ENCODE assay signal across 13 cellular contexts in the genomic region with DNA sequence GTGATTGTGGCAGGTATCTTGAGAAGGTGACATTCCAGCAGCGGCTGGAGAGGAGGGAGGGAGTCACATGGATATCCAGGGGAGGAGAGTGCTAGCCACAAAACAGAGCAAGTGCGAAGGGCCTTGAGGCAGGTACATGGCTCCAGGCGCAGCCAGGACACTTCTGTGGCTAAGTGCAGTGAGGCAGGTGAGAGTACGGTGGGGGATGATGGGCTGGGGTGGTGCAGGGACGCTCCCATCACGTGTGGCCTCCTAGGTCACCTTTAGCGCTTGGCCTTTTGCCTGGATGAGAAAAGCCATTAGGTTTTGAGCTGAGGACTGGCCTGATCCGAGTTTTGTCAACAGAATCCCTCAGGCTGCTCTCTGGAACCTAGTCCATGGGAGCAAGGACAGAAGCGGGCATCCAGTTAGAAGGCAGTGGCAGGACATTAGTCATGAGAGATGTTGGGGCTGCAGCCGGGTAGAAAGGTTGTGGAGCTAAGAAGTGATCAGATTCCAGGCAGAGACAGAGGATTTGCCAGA. TPM values are rescaled to one million over a fixed set of nuclear protein-coding genes. Genes with fewer than 3 reads are reported as not detected.
DNase-seq lines count a peak whose midpoint lies in the region; TF ChIP-seq lines count a peak whose summit lies in the region.
"Had no signal": no experiment of that assay in that cellular context is flagged by ENCODE, and none has a peak within 500 bp of the region (broad histone marks: within the 10 kb centered on the region; RNA-seq: fewer than 3 reads in every experiment).

No MANE protein-coding gene starts in this region.

- no peak overlapping the region for H3K4me3 ChIP-seq in adrenal gland

- no peaks in the 10 kb centered on the region for H3K36me3 ChIP-seq in adrenal gland (replicated peaks in 1 of 2)

- CTCF ChIA-PET in activated naive CD4-positive, alpha-beta T cell treated with anti-CD3 and anti-CD28 coated beads for 36 hours (lab: Charles Lee) = interaction anchor here (1.0 to 3.1 kb wide), 3 partner anchors 16 to 51 kb away, joined by 3 to 17 read pairs (median 12); no protein-coding TSS in a partner anchor
- CTCF ChIA-PET in activated CD4-positive, alpha-beta memory T cell treated with anti-CD3 and anti-CD28 coated beads for 36 hours (lab: Charles Lee) = interaction anchor here (0.7 to 1.2 kb wide), 3 partner anchors 9 to 19 kb away, joined by 3 read pairs; no protein-coding TSS in a partner anchor

- H3K9me3 Mint-ChIP-seq in activated naive CD4-positive, alpha-beta T cell treated with anti-CD3 and anti-CD28 coated beads for 36 hours = no peaks in the 10 kb centered on the region
- H3K9me3 Mint-ChIP-seq in progenitor cell of endocrine pancreas (ENCODE audit: low read depth) = no peaks in the 10 kb centered on the region
- H3K9me3 Mint-ChIP-seq in activated CD4-positive, alpha-beta memory T cell treated with anti-CD3 and anti-CD28 coated beads for 36 hours = no peaks in the 10 kb centered on the region

- TF ChIP-seq CTCF in adrenal gland (IDR thresholded peaks at IDR 0.05) = no peak
- no peak for TF ChIP-seq CTCF in progenitor cell of endocrine pancreas (IDR thresholded peaks at IDR 0.05; ENCODE audit: unreplicated experiment)
- TF ChIP-seq CTCF in GM20000 (IDR thresholded peaks at IDR 0.05; ENCODE audit: extremely low read depth, missing control alignments) = no peak

- POLR2A ChIA-PET in activated CD4-positive, alpha-beta memory T cell treated with anti-CD3 and anti-CD28 coated beads for 36 hours (lab: Charles Lee) = no interaction called here

- H3K27ac ChIP-seq in adrenal gland = peak overlapping the region in 1 of 5 donors; percentile 19
- H3K27ac ChIP-seq: 22Rv1 had no signal

- H3K27me3 ChIP-seq in adrenal gland = no peaks in the 10 kb centered on the region

- WGBS in adrenal gland, 4 donors = 60 to 69% (median 66%) methylated on average over 8 to 10 of the region's 10 CpGs

- H3K4me1 Mint-ChIP-seq in activated naive CD4-positive, alpha-beta T cell treated with anti-CD3 and anti-CD28 coated beads for 36 hours (ENCODE audit: low read depth) = peaks cover 31% of the 10 kb centered on the region
- peaks cover 7% of the 10 kb centered on the region for H3K4me1 Mint-ChIP-seq in progenitor cell of endocrine pancreas (ENCODE audit: low read depth)
- H3K4me1 Mint-ChIP-seq in activated CD4-positive, alpha-beta memory T cell treated with anti-CD3 and anti-CD28 coated beads for 36 hours (ENCODE audit: low read depth) = peaks cover 26% of the 10 kb centered on the region

- peak overlapping the region; percentile 6 for H3K27ac Mint-ChIP-seq in activated naive CD4-positive, alpha-beta T cell treated with anti-CD3 and anti-CD28 coated beads for 36 hours
- peak overlapping the region; percentile 9 for H3K27ac Mint-ChIP-seq in progenitor cell of endocrine pancreas
- H3K27ac Mint-ChIP-seq in activated CD4-positive, alpha-beta memory T cell treated with anti-CD3 and anti-CD28 coated beads for 36 hours = no peak overlapping the region

- no peaks in the 10 kb centered on the region for H3K27me3 Mint-ChIP-seq in activated naive CD4-positive, alpha-beta T cell treated with anti-CD3 and anti-CD28 coated beads for 36 hours (ENCODE audit: low read depth)
- H3K27me3 Mint-ChIP-seq in progenitor cell of endocrine pancreas = no peaks in the 10 kb centered on the region
- no peaks in the 10 kb centered on the region for H3K27me3 Mint-ChIP-seq in activated CD4-positive, alpha-beta memory T cell treated with anti-CD3 and anti-CD28 coated beads for 36 hours

- H3K36me3 Mint-ChIP-seq in activated naive CD4-positive, alpha-beta T cell treated with anti-CD3 and anti-CD28 coated beads for 36 hours (ENCODE audit: low read depth) = peaks cover 4% of the 10 kb centered on the region
- peaks cover 10% of the 10 kb centered on the region for H3K36me3 Mint-ChIP-seq in progenitor cell of endocrine pancreas (ENCODE audit: insufficient read depth)
- H3K36me3 Mint-ChIP-seq in activated CD4-positive, alpha-beta memory T cell treated with anti-CD3 and anti-CD28 coated beads for 36 hours = no peaks in the 10 kb centered on the region

- intact Hi-C loops in activated naive CD4-positive, alpha-beta T cell treated with anti-CD3 and anti-CD28 coated beads for 36 hours (cut with micrococcal nuclease) = loop anchor here (5.0 kb wide), 1 partner anchor 100 kb away; no protein-coding TSS in a partner anchor
- intact Hi-C loops in adrenal gland (cut with DNase I) = no loop called here
- intact Hi-C loops in activated CD4-positive, alpha-beta memory T cell treated with anti-CD3 and anti-CD28 coated beads for 36 hours (cut with micrococcal nuclease) = no loop called here

- H3K4me3 Mint-ChIP-seq in activated naive CD4-positive, alpha-beta T cell treated with anti-CD3 and anti-CD28 coated beads for 36 hours = no peak overlapping the region
- H3K4me3 Mint-ChIP-seq in progenitor cell of endocrine pancreas (ENCODE audit: low read depth) = no peak overlapping the region
- H3K4me3 Mint-ChIP-seq in activated CD4-positive, alpha-beta memory T cell treated with anti-CD3 and anti-CD28 coated beads for 36 hours = no peak overlapping the region

- no peak for DNase-seq in activated naive CD4-positive, alpha-beta T cell treated with anti-CD3 and anti-CD28 coated beads for 36 hours
- no peak for DNase-seq in activated naive CD4-positive, alpha-beta T cell treated with anti-CD3 and anti-CD28 coated beads, Interleukin-2, amount 50 U/mL, for 16 hours
- peak in 4 of 7 donors; percentile 36 to 57 (median 44) for DNase-seq in adrenal gland
- DNase-seq in left kidney (ENCODE audit: low read depth, low spot score) = peak; percentile 26
- no peak for DNase-seq in progenitor cell of endocrine pancreas (ENCODE audit: low spot score, unreplicated experiment)
- no peak for DNase-seq in activated CD4-positive, alpha-beta memory T cell treated with anti-CD3 and anti-CD28 coated beads for 36 hours
- no peak for DNase-seq in GM20000 (ENCODE audit: low spot score)
- DNase-seq in foreskin melanocyte = no peak
- DNase-seq: C1 segment of cervical spinal cord, EL, NCI-H1436 treated with DMSO at 0.1 percent for 48 hours, NCI-H2081 had no signal

- peaks cover 0 to 4% of the 10 kb centered on the region in 2 donors for H3K4me1 ChIP-seq in adrenal gland (replicated peaks in 1 of 2)

- TF ChIP-seq POLR2A in adrenal gland (IDR thresholded peaks at IDR 0.05) = no peak

- H3K9me3 ChIP-seq in adrenal gland (replicated peaks in 1 of 3) = no peaks in the 10 kb centered on the region

RNA-seq across cellular contexts. Expression of a gene that starts 31.6 kb away (rescaled TPM):
- total RNA-seq in activated naive CD4-positive, alpha-beta T cell treated with anti-CD3 and anti-CD28 coated beads for 36 hours = 10 to 100 TPM; 33.4 to 38.4 TPM
- total RNA-seq in adrenal gland (10 to 100 TPM; 11.4 to 25.9 (median 23.2) TPM), progenitor cell of endocrine pancreas (46.8 and 47.8 TPM in 2 replicates)
- 10 to 100 TPM; 18.5 to 25.0 (median 20.9) TPM for polyA plus RNA-seq in adrenal gland
- total RNA-seq in activated CD4-positive, alpha-beta memory T cell treated with anti-CD3 and anti-CD28 coated beads for 36 hours = 10 to 100 TPM; 31.1 to 32.8 TPM

Comparison
In these comparisons a context has a peak if more than half of its experiments do, and no peak if none do; other contexts are left out.
1. DNase-seq: peak in adrenal gland (4 of 7) and left kidney (single experiment); none in activated naive CD4-positive, alpha-beta T cell treated with anti-CD3 and anti-CD28 coated beads for 36 hours (single experiment), activated naive CD4-positive, alpha-beta T cell treated with anti-CD3 and anti-CD28 coated beads, Interleukin-2, amount 50 U/mL, for 16 hours (single experiment), progenitor cell of endocrine pancreas (single experiment), activated CD4-positive, alpha-beta memory T cell treated with anti-CD3 and anti-CD28 coated beads for 36 hours (single experiment), GM20000 (single experiment) and foreskin melanocyte (single experiment).